In the genomic region with DNA sequence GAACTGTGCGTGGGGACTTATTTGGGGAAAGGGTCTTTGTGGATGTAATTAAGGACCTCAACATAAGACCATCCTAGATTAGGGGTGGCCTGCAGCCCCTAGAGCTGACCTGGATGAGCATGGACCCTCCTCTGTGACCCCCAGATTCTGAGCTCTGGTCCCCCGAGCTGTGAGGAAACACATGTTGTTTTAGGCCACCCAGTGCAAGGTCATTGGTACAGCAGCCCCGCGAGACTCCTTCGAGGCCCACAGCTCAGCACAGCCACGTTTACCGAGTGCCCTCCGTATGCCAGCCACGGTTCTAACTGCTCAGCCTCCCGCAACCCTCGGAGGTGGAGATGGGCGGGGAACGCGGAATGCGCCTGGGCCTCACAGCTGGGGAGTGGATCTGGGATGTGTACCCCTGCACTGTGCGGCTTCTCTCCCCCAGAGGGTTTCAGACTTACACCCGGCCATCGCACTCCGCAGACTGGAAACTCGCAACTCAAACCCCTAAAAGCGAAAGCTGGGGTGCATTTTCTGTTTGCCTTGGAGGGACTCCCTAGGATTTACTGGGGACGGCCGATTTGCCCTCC, we compare ENCODE assay signal across 17 cellular contexts. TPM values are rescaled to one million over a fixed set of nuclear protein-coding genes. Genes with fewer than 3 reads are reported as not detected.
A peak's percentile ranks its signal among the peaks of the same experiment; 100 is the strongest.
DNase-seq lines count a peak whose midpoint lies in the region; FAIRE-seq and TF ChIP-seq lines count a peak whose summit lies in the region.
"Had no signal": no experiment of that assay in that cellular context is flagged by ENCODE, and none has a peak within 500 bp of the region (broad histone marks: within the 10 kb centered on the region; RNA-seq: fewer than 3 reads in every experiment).

No MANE protein-coding gene starts in this region.

- H3K79me2 ChIP-seq in mammary epithelial cell (ENCODE audit: insufficient read depth, low read length) = no peaks in the 10 kb centered on the region

- in situ Hi-C loops in transverse colon (cut with MboI; ENCODE audit: low pct_ligation_motif_present in 1 of 4, low pct_unique_long_range_greater_than_20kb in 1 of 4, low sequenced_read_pairs in 3 of 4) = no loop called here
- in situ Hi-C loops in mammary epithelial cell (cut with MboI; ENCODE audit: low sequenced_read_pairs in 2 of 2) = loop anchor here in 1 of 2 donors (10.0 kb wide), 1 partner anchor 72 kb away; no protein-coding TSS in a partner anchor

- no peaks in the 10 kb centered on the region for H3K36me3 ChIP-seq in BLaER1 treated with 17β-estradiol and CSF1 and Interleukin-3, amounts not matched to agents 10 nM and 100 nM
- H3K36me3 ChIP-seq in bronchial epithelial cell (ENCODE audit: control insufficient read depth, insufficient read depth, low read length) = no peaks in the 10 kb centered on the region
- no peaks in the 10 kb centered on the region for H3K36me3 ChIP-seq in kidney (ENCODE audit: control insufficient read depth in 1 of 2, insufficient read depth in 2 of 2, low read length in 2 of 2)
- no peaks in the 10 kb centered on the region for H3K36me3 ChIP-seq in transverse colon
- H3K36me3 ChIP-seq in mammary epithelial cell (ENCODE audit: insufficient read depth, low read length) = no peaks in the 10 kb centered on the region

- H3K4me3 ChIP-seq in BLaER1 treated with 17β-estradiol and CSF1 and Interleukin-3, amounts not matched to agents 10 nM and 100 nM = peak overlapping the region in 1 of 10 experiments; percentile 28; a peak in 2 of 20 replicates
- no peak overlapping the region for H3K4me3 ChIP-seq in bronchial epithelial cell (ENCODE audit: low read depth, low read length)
- no peak overlapping the region for H3K4me3 ChIP-seq in kidney (ENCODE audit: low read length in 2 of 2)
- H3K4me3 ChIP-seq in transverse colon = no peak overlapping the region
- no peak overlapping the region for H3K4me3 ChIP-seq in mammary epithelial cell (replicated peaks in 1 of 3; ENCODE audit: insufficient read depth in 1 of 3, low read depth in 2 of 3, low read length in 3 of 3)
- H3K4me3 ChIP-seq: GM23248 had no signal

- intact Hi-C loops in kidney (cut with DNase I) = no loop called here
- intact Hi-C loops in transverse colon (cut with DNase I; ENCODE audit: low total_unique reads) = no loop called here
- intact Hi-C loops in mammary epithelial cell (cut with micrococcal nuclease) = no loop called here

- no TSS peak for BruUV-seq in mammary epithelial cell (replicated peaks; lab: Mats Ljungman, UMichigan)

- peak overlapping the region; percentile 68 to 100 (median 96) for H3K4me2 ChIP-seq in BLaER1 treated with 17β-estradiol and CSF1 and Interleukin-3, amounts not matched to agents 10 nM and 100 nM
- no peak overlapping the region for H3K4me2 ChIP-seq in mammary epithelial cell (ENCODE audit: insufficient read depth, low read depth, low read length)

- peaks cover 0 to 28% (median 0%) of the 10 kb centered on the region in 11 experiments; a peak in 6 of 22 replicates for H3K27me3 ChIP-seq in BLaER1 treated with 17β-estradiol and CSF1 and Interleukin-3, amounts not matched to agents 10 nM and 100 nM
- peaks cover 2% of the 10 kb centered on the region for H3K27me3 ChIP-seq in bronchial epithelial cell (ENCODE audit: control insufficient read depth, insufficient read depth, low read length)
- peaks cover 30% of the 10 kb centered on the region for H3K27me3 ChIP-seq in transverse colon
- no peaks in the 10 kb centered on the region for H3K27me3 ChIP-seq in mammary epithelial cell (ENCODE audit: insufficient read depth, low read length)

- dilution Hi-C loops in mammary epithelial cell (cut with HindIII; ENCODE audit: low sequenced_read_pairs) = no loop called here

- 63 to 78% methylated on average over 7 to 23 of the region's 23 CpGs for WGBS in transverse colon (ENCODE audit: low coverage in 1 of 2), 2 donors
- 83% methylated on average over 18 of the region's 23 CpGs for WGBS in mammary epithelial cell (ENCODE audit: low coverage, missing lambda C conversion rate)

- CTCF ChIA-PET in mammary epithelial cell (lab: Charles Lee; ENCODE audit: low non-redundant PET) = no interaction called here

- no peaks in the 10 kb centered on the region; a peak in 1 of 22 replicates for H4K20me1 ChIP-seq in BLaER1 treated with 17β-estradiol and CSF1 and Interleukin-3, amounts not matched to agents 10 nM and 100 nM
- no peaks in the 10 kb centered on the region for H4K20me1 ChIP-seq in mammary epithelial cell (ENCODE audit: insufficient read depth, low read length)

- TF ChIP-seq POLR2A in transverse colon (IDR thresholded peaks at IDR 0.05) = no peak

- H3K27ac ChIP-seq in BLaER1 treated with 17β-estradiol and CSF1 and Interleukin-3, amounts not matched to agents 10 nM and 100 nM = peak overlapping the region in 5 of 11 experiments; percentile 81 to 93 (median 90); a peak in 10 of 22 replicates
- H3K27ac ChIP-seq in kidney (ENCODE audit: low read depth in 2 of 2, low read length in 2 of 2) (no peak overlapping the region), transverse colon (no peak overlapping the region), mammary epithelial cell (ENCODE audit: insufficient read depth, low read depth, low read length) (no peak overlapping the region)
- H3K27ac ChIP-seq: GM23248 had no signal

- peaks cover 44 to 84% (median 71%) of the 10 kb centered on the region in 10 experiments for H3K4me1 ChIP-seq in BLaER1 treated with 17β-estradiol and CSF1 and Interleukin-3, amounts not matched to agents 10 nM and 100 nM
- peaks cover 0 to 4% of the 10 kb centered on the region in 2 donors for H3K4me1 ChIP-seq in kidney (ENCODE audit: control insufficient read depth in 1 of 2, insufficient read depth in 1 of 2, low read depth in 1 of 2, low read length in 2 of 2)
- H3K4me1 ChIP-seq in transverse colon = peaks cover 0 to 16% (median 8%) of the 10 kb centered on the region in 4 donors
- peaks cover 22% of the 10 kb centered on the region for H3K4me1 ChIP-seq in mammary epithelial cell (ENCODE audit: insufficient read depth, low read length)

- peak; percentile 68 for DNase-seq in NCI-H2171 treated with DMSO at 0.1 percent for 48 hours (lab: John Stamatoyannopoulos, UW)
- no peak for DNase-seq in NCI-H2171 (lab: John Stamatoyannopoulos, UW)
- no peak for DNase-seq in bronchial epithelial cell (ENCODE audit: low read depth)
- DNase-seq in kidney = peak; percentile 52
- no peak for DNase-seq in transverse colon
- DNase-seq in activated CD4-positive, CD25-positive, alpha-beta regulatory T cell (lab: John Stamatoyannopoulos, UW) = no peak
- DNase-seq in mammary epithelial cell = no peak
- DNase-seq: 8988T; AML-193; CD4-positive, alpha-beta T cell; EL; GM23248; H7 had no signal

- no peak for TF ChIP-seq CTCF in bronchial epithelial cell (IDR thresholded peaks at IDR 0.05; ENCODE audit: insufficient read depth, low read length, severe bottlenecking)
- TF ChIP-seq CTCF in kidney (IDR thresholded peaks at IDR 0.05; ENCODE audit: borderline replicate concordance, extremely low read depth, insufficient read depth) = no peak
- no peak for TF ChIP-seq CTCF in transverse colon (IDR thresholded peaks at IDR 0.05)
- no peak for TF ChIP-seq CTCF in mammary epithelial cell (conservative IDR thresholded peaks at IDR 0.05 in 1 of 2, IDR thresholded peaks at IDR 0.05 in 1 of 2; ENCODE audit: extremely low read depth in 1 of 2, insufficient read depth in 1 of 2, low read depth in 1 of 2, low read length in 2 of 2)

- no peak for TF ChIP-seq EP300 in transverse colon (IDR thresholded peaks at IDR 0.05; ENCODE audit: low read depth)

- H3K9ac ChIP-seq in BLaER1 treated with 17β-estradiol and CSF1 and Interleukin-3, amounts not matched to agents 10 nM and 100 nM = peak overlapping the region in 6 of 11 experiments; percentile 44 to 95 (median 74); a peak in 12 of 22 replicates
- no peak overlapping the region for H3K9ac ChIP-seq in kidney (ENCODE audit: low read length in 2 of 2)
- H3K9ac ChIP-seq in mammary epithelial cell (ENCODE audit: insufficient read depth, low read length) = no peak overlapping the region
- H3K9ac ChIP-seq: GM23248 had no signal

- H2AFZ ChIP-seq in mammary epithelial cell (ENCODE audit: low read depth, low read length) = no peak overlapping the region
- H2AFZ ChIP-seq: GM23248 had no signal

- H3K9me3 ChIP-seq in BLaER1 treated with 17β-estradiol and CSF1 and Interleukin-3, amounts not matched to agents 10 nM and 100 nM (replicated peaks in 1 of 11) = peaks cover 0 to 8% (median 0%) of the 10 kb centered on the region in 11 experiments; a peak in 5 of 22 replicates
- H3K9me3 ChIP-seq in kidney (ENCODE audit: control insufficient read depth in 1 of 2, low read length in 2 of 2) = no peaks in the 10 kb centered on the region
- H3K9me3 ChIP-seq in transverse colon = no peaks in the 10 kb centered on the region
- no peaks in the 10 kb centered on the region for H3K9me3 ChIP-seq in mammary epithelial cell (replicated peaks; ENCODE audit: insufficient read depth, low read length)

- FAIRE-seq in bronchial epithelial cell (lab: Jason Lieb, UNC) = peak; percentile 18
- no peak for FAIRE-seq in kidney (lab: Jason Lieb, UNC)
- FAIRE-seq: D721Med, G401.6, GM12891 had no signal

RNA-seq across cellular contexts. Expression of a gene that starts 4.5 kb away (rescaled TPM):
- 12.3 and 13.4 TPM in 2 replicates for total RNA-seq in bronchial epithelial cell
- total RNA-seq in kidney = 11.6 TPM
- 11.9 TPM for polyA plus RNA-seq in kidney (ENCODE audit: insufficient read depth, low read depth, low replicate concordance)
- total RNA-seq in transverse colon = 1 to 10 TPM; 2.3 to 8.6 (median 7.0) TPM
- total RNA-seq in mammary epithelial cell = 10 to 100 TPM; 34.3 to 34.4 TPM
- polyA plus RNA-seq in mammary epithelial cell = 9.1 TPM
- 2.2 TPM for polyA minus RNA-seq in mammary epithelial cell

RNA-seq across cellular contexts. Expression of a gene that starts 18.9 kb away (rescaled TPM):
- total RNA-seq in bronchial epithelial cell (not detected in 2 replicates), kidney (2.3 TPM), transverse colon (1 to 10 TPM in 1 of 4 donors, under 1 TPM in 2, not detected in 1; 0.40 to 1.1 (median 0.41) TPM), mammary epithelial cell (under 1 TPM in 1 of 2 donors, not detected in 1; 0.05 TPM)
- polyA plus RNA-seq in kidney (ENCODE audit: insufficient read depth, low read depth, low replicate concordance) (0.84 TPM), mammary epithelial cell (not detected)
- polyA minus RNA-seq in mammary epithelial cell = not detected
- total RNA-seq: CD4-positive, alpha-beta T cell; GM23248; H7 had no signal
- polyA plus RNA-seq: GM23248 had no signal

RNA-seq across cellular contexts. Expression of a gene that starts 40.7 kb away (rescaled TPM):
- total RNA-seq in bronchial epithelial cell (14.5 and 17.4 TPM in 2 replicates), kidney (22.1 TPM), transverse colon (10 to 100 TPM in 2 of 4 donors, 1 to 10 TPM in 2; 6.7 to 17.3 (median 10.4) TPM), mammary epithelial cell (10 to 100 TPM; 11.7 to 33.9 TPM)
- polyA plus RNA-seq in kidney (ENCODE audit: insufficient read depth, low read depth, low replicate concordance) (30.4 TPM), mammary epithelial cell (13.8 TPM)
- not detected for polyA minus RNA-seq in mammary epithelial cell

RNA-seq across cellular contexts. Expression of a gene that starts 50.6 kb away (rescaled TPM):
- total RNA-seq in bronchial epithelial cell (0.51 and 0.53 TPM in 2 replicates), kidney (7.0 TPM), transverse colon (1 to 10 TPM; 1.1 to 5.6 (median 2.0) TPM), mammary epithelial cell (1 to 10 TPM in 1 of 2 donors, under 1 TPM in 1; 0.47 to 1.0 TPM)
- polyA plus RNA-seq in kidney (ENCODE audit: insufficient read depth, low read depth, low replicate concordance) (1.5 TPM), mammary epithelial cell (0.14 TPM)
- not detected for polyA minus RNA-seq in mammary epithelial cell

Comparison
In these comparisons a context has a peak if more than half of its experiments do, and no peak if none do; other contexts are left out.
1. DNase-seq: peak in NCI-H2171 treated with DMSO at 0.1 percent for 48 hours (single experiment) and kidney (single experiment); none in NCI-H2171 (single experiment), bronchial epithelial cell (single experiment), transverse colon (single experiment), activated CD4-positive, CD25-positive, alpha-beta regulatory T cell (0 of 4) and mammary epithelial cell (single experiment).
2. H3K9ac ChIP-seq: peak in BLaER1 treated with 17β-estradiol and CSF1 and Interleukin-3, amounts not matched to agents 10 nM and 100 nM (6 of 11); none in kidney (0 of 2) and mammary epithelial cell (single experiment).